In genomic region chr4:25939330-25939729, GRCh38 we compare ENCODE assay signal across 17 cellular contexts. TPM values are rescaled to one million over a fixed set of nuclear protein-coding genes. Genes with fewer than 3 reads are reported as not detected.
A peak's percentile ranks its signal among the peaks of the same experiment; 100 is the strongest.
DNase-seq lines count a peak whose midpoint lies in the region; ATAC-seq and TF ChIP-seq lines count a peak whose summit lies in the region.
"Had no signal": no experiment of that assay in that cellular context is flagged by ENCODE, and none has a peak within 500 bp of the region (broad histone marks: within the 10 kb centered on the region; RNA-seq: fewer than 3 reads in every experiment).

No MANE protein-coding gene starts in this region.

- H3K9me3 ChIP-seq in hepatocyte (ENCODE audit: low read depth), result no peaks in the 10 kb centered on the region
- H3K9me3 ChIP-seq: stomach had no signal

- in situ Hi-C loops in G401 (cut with HindIII; ENCODE audit: low sequenced_read_pairs), result no loop called here

- H3K79me2 ChIP-seq in GM23338 (replicated peaks; ENCODE audit: insufficient read depth) (no peaks in the 10 kb centered on the region), hepatocyte (no peaks in the 10 kb centered on the region)

- peak; percentile 25 for DNase-seq in DMS53 (lab: John Stamatoyannopoulos, UW)
- no peak for DNase-seq in DMS53 treated with DMSO at 0.1 percent for 48 hours (lab: John Stamatoyannopoulos, UW; ENCODE audit: unreplicated experiment)
- DNase-seq in GM23338 (ENCODE audit: low spot score), result peak; percentile 21
- no peak for DNase-seq in hepatocyte (ENCODE audit: low spot score)
- DNase-seq in T1000 (lab: John Stamatoyannopoulos, UW), result no peak
- DNase-seq in G401 (ENCODE audit: low spot score), result no peak
- DNase-seq: CD8-positive, alpha-beta memory T cell; cortex of kidney; H7; NCI-H187; NCI-H524 treated with DMSO at 0.1 percent for 48 hours; RPMI8226; stomach; T-helper 17 cell had no signal

- H3K4me3 ChIP-seq in GM23338 (no peak overlapping the region), hepatocyte (no peak overlapping the region)
- H3K4me3 ChIP-seq: stomach had no signal

- no peak overlapping the region for H3K27ac ChIP-seq in GM23338 (ENCODE audit: low read depth)
- peak overlapping the region; percentile 38 for H3K27ac ChIP-seq in hepatocyte
- H3K27ac ChIP-seq: stomach had no signal

- H3K4me1 ChIP-seq in GM23338 (ENCODE audit: insufficient read depth) (no peaks in the 10 kb centered on the region), hepatocyte (ENCODE audit: insufficient read depth) (peaks cover 19% of the 10 kb centered on the region)

- no peaks in the 10 kb centered on the region for H3K27me3 ChIP-seq in GM23338 (ENCODE audit: insufficient read depth)
- H3K27me3 ChIP-seq in hepatocyte, result no peaks in the 10 kb centered on the region
- H3K27me3 ChIP-seq: stomach had no signal

- H2AFZ ChIP-seq in GM23338, result no peak overlapping the region
- H2AFZ ChIP-seq in hepatocyte, result no peak overlapping the region

- no peaks in the 10 kb centered on the region for H3K4me1 Mint-ChIP-seq in GM23338
- peaks cover 21% of the 10 kb centered on the region for H3K4me1 Mint-ChIP-seq in activated T-helper 17 cell treated with anti-CD3 and anti-CD28 coated beads, Interleukin-2, amount 50 U/mL, for 72 hours

- H3K4me2 ChIP-seq in GM23338, result no peak overlapping the region
- H3K4me2 ChIP-seq in hepatocyte, result no peak overlapping the region

- peaks cover 1% of the 10 kb centered on the region for H3K27me3 Mint-ChIP-seq in GM23338 (ENCODE audit: insufficient read depth, low read depth, poor library complexity)
- peaks cover 4% of the 10 kb centered on the region for H3K27me3 Mint-ChIP-seq in activated T-helper 17 cell treated with anti-CD3 and anti-CD28 coated beads, Interleukin-2, amount 50 U/mL, for 72 hours

- H3K36me3 Mint-ChIP-seq in GM23338 (ENCODE audit: low read depth), result no peaks in the 10 kb centered on the region
- H3K36me3 Mint-ChIP-seq in activated T-helper 17 cell treated with anti-CD3 and anti-CD28 coated beads, Interleukin-2, amount 50 U/mL, for 72 hours (ENCODE audit: low read depth), result no peaks in the 10 kb centered on the region
- H3K36me3 Mint-ChIP-seq: activated naive CD4-positive, alpha-beta T cell treated with anti-CD3 and anti-CD28 coated beads, Interleukin-2, amount 50 U/mL, for 24 hours had no signal

- ATAC-seq in GM23338 (no peak), GM21786 (IDR thresholded peaks at IDR 0.05; ENCODE audit: unreplicated experiment) (no peak)
- no peak for ATAC-seq in activated T-helper 17 cell treated with anti-CD3 and anti-CD28 coated beads, Interleukin-2, amount 50 U/mL, for 72 hours (replicated peaks)
- ATAC-seq: T-helper 17 cell had no signal

- no peaks in the 10 kb centered on the region for H3F3A ChIP-seq in GM23338 (replicated peaks; ENCODE audit: low read depth)

- H4K20me1 ChIP-seq in GM23338 (replicated peaks; ENCODE audit: insufficient read depth) (no peaks in the 10 kb centered on the region), hepatocyte (ENCODE audit: insufficient read depth, poor library complexity, severe bottlenecking) (no peaks in the 10 kb centered on the region)

- H3K9me3 Mint-ChIP-seq in GM23338, result peaks cover 4% of the 10 kb centered on the region; the same call in 2 of the 3 replicates
- peaks cover 3% of the 10 kb centered on the region for H3K9me3 Mint-ChIP-seq in activated T-helper 17 cell treated with anti-CD3 and anti-CD28 coated beads, Interleukin-2, amount 50 U/mL, for 72 hours
- H3K9me3 Mint-ChIP-seq: activated naive CD4-positive, alpha-beta T cell treated with anti-CD3 and anti-CD28 coated beads, Interleukin-2, amount 50 U/mL, for 24 hours had no signal

- no peaks in the 10 kb centered on the region for H3K36me3 ChIP-seq in GM23338 (ENCODE audit: insufficient read depth)
- no peaks in the 10 kb centered on the region for H3K36me3 ChIP-seq in hepatocyte (replicated peaks; ENCODE audit: insufficient read depth, low read depth)
- H3K36me3 ChIP-seq: stomach had no signal

- H3K9me2 ChIP-seq in GM23338 (ENCODE audit: insufficient read depth), result peaks cover 14% of the 10 kb centered on the region; the same call in 1 of the 2 replicates
- no peaks in the 10 kb centered on the region for H3K9me2 ChIP-seq in hepatocyte (replicated peaks; ENCODE audit: insufficient read depth)

- no peak overlapping the region for H3K27ac Mint-ChIP-seq in GM23338
- H3K27ac Mint-ChIP-seq in activated T-helper 17 cell treated with anti-CD3 and anti-CD28 coated beads, Interleukin-2, amount 50 U/mL, for 72 hours, result peak overlapping the region; percentile 93
- H3K27ac Mint-ChIP-seq: CD8-positive, alpha-beta memory T cell; T-helper 17 cell had no signal

- TF ChIP-seq CTCF in GM23338 (conservative IDR thresholded peaks at IDR 0.05; ENCODE audit: low read depth in 2 of 2) (peak; percentile 12 to 38; a peak in 2 of 4 replicates), hepatocyte (IDR thresholded peaks at IDR 0.05; ENCODE audit: poor library complexity) (no peak)

- no peak overlapping the region for H3K4me3 Mint-ChIP-seq in GM23338
- peak overlapping the region; percentile 72 for H3K4me3 Mint-ChIP-seq in activated T-helper 17 cell treated with anti-CD3 and anti-CD28 coated beads, Interleukin-2, amount 50 U/mL, for 72 hours
- H3K4me3 Mint-ChIP-seq: activated naive CD4-positive, alpha-beta T cell treated with anti-CD3 and anti-CD28 coated beads, Interleukin-2, amount 50 U/mL, for 24 hours; CD8-positive, alpha-beta memory T cell; T-helper 17 cell had no signal

- 94% methylated on average over 4 of the region's 4 CpGs for WGBS in hepatocyte (ENCODE audit: low lambda C conversion rate, missing lambda C conversion rate)

TF ChIP-seq in GM23338, 12 proteins besides CTCF, POLR2A, EP300 and RAD21 (continues in another document):
- TF ChIP-seq POLR2AphosphoS5 (IDR thresholded peaks at IDR 0.05; ENCODE audit: low read depth) (no peak), JUNB (IDR thresholded peaks at IDR 0.05; ENCODE audit: unreplicated experiment) (no peak), CREB1 (CRISPR knock-in tag; IDR thresholded peaks at IDR 0.05; ENCODE audit: low read depth) (no peak), STAT1 (IDR thresholded peaks at IDR 0.05; ENCODE audit: unreplicated experiment) (no peak), ZNF114 (CRISPR knock-in tag; IDR thresholded peaks at IDR 0.05) (no peak), ZNF462 (CRISPR knock-in tag; IDR thresholded peaks at IDR 0.05) (no peak)

RNA-seq across cellular contexts. Expression of gene SMIM20, which starts 25.3 kb away (rescaled TPM):
- 56.6 and 71.6 TPM in 2 replicates for total RNA-seq in GM23338 (2014; rRNA removed; shearing (Covaris generic))
- polyA plus RNA-seq in GM23338 (2016; fragmentation: Nextera tagmentation; extraction: Ambion mirVana) (68.3 and 82.9 TPM in 2 replicates), hepatocyte (40.8 and 55.8 TPM in 2 replicates)
- 10 to 100 TPM; 21.8 to 33.7 TPM for total RNA-seq in activated T-helper 17 cell treated with anti-CD3 and anti-CD28 coated beads, Interleukin-2, amount 50 U/mL, for 72 hours
- 54.5 and 60.0 TPM in 2 replicates for total RNA-seq in hepatocyte
- 99.6 and 111 TPM in 2 replicates for total RNA-seq in G401 (2014; rRNA removed; shearing (Covaris generic))

Comparison
In these comparisons a context has a peak if more than half of its experiments do, and no peak if none do; other contexts are left out.
1. DNase-seq: peak in DMS53 (single experiment) and GM23338 (single experiment); none in DMS53 treated with DMSO at 0.1 percent for 48 hours (single experiment), hepatocyte (single experiment), T1000 (single experiment) and G401 (single experiment).